2 cellular contexts compared by ENCODE assay signal in the genomic region with DNA sequence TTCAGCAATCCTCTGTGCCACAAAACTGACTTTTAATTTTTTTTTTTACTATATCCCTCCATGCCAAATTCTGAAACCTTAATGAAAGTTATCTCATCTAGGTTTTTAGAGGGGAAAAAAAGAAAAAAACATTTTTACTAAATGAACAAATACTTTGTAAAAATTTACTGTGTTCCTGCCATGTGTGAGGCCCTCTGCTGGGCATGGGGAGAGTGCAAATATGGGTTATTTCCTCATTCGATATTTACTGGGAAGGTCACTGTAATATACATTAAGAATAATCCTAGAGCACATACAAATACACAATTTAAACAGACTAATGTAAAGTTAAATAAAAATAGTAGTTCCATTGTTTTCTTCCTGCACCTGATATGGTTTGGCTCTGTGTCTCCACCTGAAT.
TF ChIP-seq lines count a peak whose summit lies in the region.

No MANE protein-coding gene starts in this region.

TF ChIP-seq in SK-N-SH, 30 proteins besides CTCF, POLR2A, EP300 and RAD21 (continued from another document):
- TF ChIP-seq REST (IDR thresholded peaks at IDR 0.05; ENCODE audit: low read depth, low read length) (no peak), POLR2AphosphoS5 (IDR thresholded peaks at IDR 0.05; ENCODE audit: low read depth, low read length) (no peak), RCOR1 (IDR thresholded peaks at IDR 0.05; ENCODE audit: low read length) (no peak), SIN3A (IDR thresholded peaks at IDR 0.05; ENCODE audit: borderline replicate concordance, low read depth, low read length) (no peak)

TF ChIP-seq in SK-N-SH treated with all-trans-retinoic acid at 6 μM for 48 hours, 23 proteins besides CTCF, POLR2A, EP300 and RAD21 (continued from another document):
- TF ChIP-seq PATZ1 (CRISPR knock-in tag; IDR thresholded peaks at IDR 0.05; ENCODE audit: borderline replicate concordance), result no peak
- TF ChIP-seq CREB5 (CRISPR knock-in tag; IDR thresholded peaks at IDR 0.05; ENCODE audit: low read depth), result no peak
- TF ChIP-seq TOX (CRISPR knock-in tag; IDR thresholded peaks at IDR 0.05; ENCODE audit: borderline replicate concordance), result no peak
- TF ChIP-seq, protein P1, sequence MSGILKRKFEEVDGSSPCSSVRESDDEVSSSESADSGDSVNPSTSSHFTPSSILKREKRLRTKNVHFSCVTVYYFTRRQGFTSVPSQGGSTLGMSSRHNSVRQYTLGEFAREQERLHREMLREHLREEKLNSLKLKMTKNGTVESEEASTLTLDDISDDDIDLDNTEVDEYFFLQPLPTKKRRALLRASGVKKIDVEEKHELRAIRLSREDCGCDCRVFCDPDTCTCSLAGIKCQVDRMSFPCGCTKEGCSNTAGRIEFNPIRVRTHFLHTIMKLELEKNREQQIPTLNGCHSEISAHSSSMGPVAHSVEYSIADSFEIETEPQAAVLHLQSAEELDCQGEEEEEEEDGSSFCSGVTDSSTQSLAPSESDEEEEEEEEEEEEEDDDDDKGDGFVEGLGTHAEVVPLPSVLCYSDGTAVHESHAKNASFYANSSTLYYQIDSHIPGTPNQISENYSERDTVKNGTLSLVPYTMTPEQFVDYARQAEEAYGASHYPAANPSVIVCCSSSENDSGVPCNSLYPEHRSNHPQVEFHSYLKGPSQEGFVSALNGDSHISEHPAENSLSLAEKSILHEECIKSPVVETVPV (CRISPR knock-in tag; IDR thresholded peaks at IDR 0.05), result no peak
- TF ChIP-seq CSDC2 (CRISPR knock-in tag; IDR thresholded peaks at IDR 0.05), result no peak
